In the genomic region with DNA sequence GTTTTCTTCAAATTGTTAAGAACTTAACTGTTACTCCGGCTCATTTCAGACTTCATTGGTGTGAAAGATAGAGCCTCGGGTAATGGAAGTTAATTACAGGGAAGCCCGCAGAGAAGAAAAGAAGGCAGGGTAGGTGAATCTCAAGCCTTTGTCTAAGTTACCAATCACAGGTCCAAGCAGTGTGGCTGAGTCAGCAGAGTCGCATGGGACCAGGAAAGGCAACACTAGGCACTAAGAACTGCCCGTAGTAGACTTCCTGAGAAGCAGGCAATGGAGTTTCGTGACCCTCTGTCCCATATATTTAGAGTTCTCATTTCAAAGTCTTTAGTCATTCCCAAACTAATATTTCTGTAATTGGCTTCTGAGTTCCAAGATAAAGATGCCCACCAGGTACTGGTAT, we compare ENCODE assay signal across 23 cellular contexts.
DNase-seq lines count a peak whose midpoint lies in the region; ATAC-seq, FAIRE-seq and TF ChIP-seq lines count a peak whose summit lies in the region.
"Had no signal": no experiment of that assay in that cellular context is flagged by ENCODE, and none has a peak within 500 bp of the region (broad histone marks: within the 10 kb centered on the region; RNA-seq: fewer than 3 reads in every experiment).

No MANE protein-coding gene starts in this region.

- H3F3A ChIP-seq in neural progenitor cell (ENCODE audit: low read depth): peaks cover 24% of the 10 kb centered on the region

- no peak for TF ChIP-seq POLR2A in K562 (conservative IDR thresholded peaks at IDR 0.05)

- no peaks in the 10 kb centered on the region; a peak in 1 of 5 replicates for H3K27me3 ChIP-seq in K562 (ENCODE audit: control insufficient read depth in 2 of 2, insufficient read depth in 2 of 2, low read length in 2 of 2)
- H3K27me3 ChIP-seq in neural progenitor cell: no peaks in the 10 kb centered on the region

- H3K27ac ChIP-seq in K562 (ENCODE audit: extremely low read depth, low read depth, low read length) (no peak overlapping the region), neural progenitor cell (peak overlapping the region; percentile 41)
- H3K27ac ChIP-seq: 22Rv1, A549, C4-2B had no signal

- CTCF ChIA-PET in K562 (lab: Yijun Ruan, JAX; ENCODE audit: low intra/inter-chr PET ratio): no interaction called here

- WGBS in K562 (ENCODE audit: insufficient coverage, low coverage, missing lambda C conversion rate): 3% methylated on average over 6 of the region's 6 CpGs

- in situ Hi-C loops in K562 (cut with MboI): no loop called here

- H3K4me2 ChIP-seq in K562 (ENCODE audit: insufficient read depth, low read length) (no peak overlapping the region), neural progenitor cell (no peak overlapping the region)
- H3K4me2 ChIP-seq: A549 had no signal

- no peak overlapping the region for H3K27ac Mint-ChIP-seq in neural progenitor cell
- H3K27ac Mint-ChIP-seq: CD4-positive, alpha-beta T cell had no signal

- BruUV-seq in K562 (replicated peaks; lab: Mats Ljungman, UMichigan): no TSS peak

- H3K79me2 ChIP-seq in K562 (ENCODE audit: control insufficient read depth, insufficient read depth, low read length) (no peaks in the 10 kb centered on the region), neural progenitor cell (ENCODE audit: low read depth) (no peaks in the 10 kb centered on the region)

- H3K9ac ChIP-seq in K562 (ENCODE audit: insufficient read depth in 1 of 2, low read depth in 2 of 2, low read length in 2 of 2) (no peak overlapping the region), neural progenitor cell (no peak overlapping the region)

- no peaks in the 10 kb centered on the region for H3K9me3 Mint-ChIP-seq in neural progenitor cell
- H3K9me3 Mint-ChIP-seq: CD4-positive, alpha-beta T cell had no signal

- no peaks in the 10 kb centered on the region for H4K20me1 ChIP-seq in K562 (replicated peaks; ENCODE audit: control insufficient read depth, insufficient read depth, low read length)
- no peaks in the 10 kb centered on the region for H4K20me1 ChIP-seq in neural progenitor cell (ENCODE audit: low read depth)

- no peak for TF ChIP-seq RAD21 in K562 (CRISPR knock-in tag; conservative IDR thresholded peaks at IDR 0.05 in 1 of 2, IDR thresholded peaks at IDR 0.05 in 1 of 2)

- TF ChIP-seq EP300 in K562 (IDR thresholded peaks at IDR 0.05; ENCODE audit: low read length): no peak

- intact Hi-C loops in K562 (cut with micrococcal nuclease): no loop called here

- H3K27me3 Mint-ChIP-seq in neural progenitor cell (ENCODE audit: insufficient read depth, low read depth): peaks cover 5% of the 10 kb centered on the region
- H3K27me3 Mint-ChIP-seq: CD4-positive, alpha-beta T cell had no signal

- DNase-seq in NCI-H2227 (lab: John Stamatoyannopoulos, UW; ENCODE audit: unreplicated experiment): peak; percentile 2
- no peak for DNase-seq in NCI-H2227 treated with DMSO at 0.1 percent for 48 hours (lab: John Stamatoyannopoulos, UW)
- no peak for DNase-seq in K562 (ENCODE audit: extremely low read depth in 1 of 4, low spot score in 3 of 4)
- DNase-seq in neural progenitor cell (ENCODE audit: low spot score): peak; percentile 21
- DNase-seq in foreskin melanocyte: no peak
- DNase-seq in amygdala (lab: John Stamatoyannopoulos, UW): no peak
- no peak for DNase-seq in omental fat pad (ENCODE audit: low spot score)
- DNase-seq: AML-193; Caco-2; CD4-positive, alpha-beta T cell; DMS79; EL; HCEC 1CT; IMR-90; KBM-7 had no signal

- H3K36me3 Mint-ChIP-seq in neural progenitor cell: no peaks in the 10 kb centered on the region

- H2AFZ ChIP-seq in K562 (ENCODE audit: low read depth, low read length): no peak overlapping the region
- no peak overlapping the region for H2AFZ ChIP-seq in neural progenitor cell (replicated peaks)

- TF ChIP-seq CTCF in K562 (IDR thresholded peaks at IDR 0.05 in 2 of 3, conservative IDR thresholded peaks at IDR 0.05 in 1 of 3; ENCODE audit: insufficient read depth in 2 of 3, low read depth in 1 of 3, low read length in 3 of 3) (no peak), neural progenitor cell (IDR thresholded peaks at IDR 0.05) (no peak), omental fat pad (IDR thresholded peaks at IDR 0.05) (no peak)

- H3K4me1 Mint-ChIP-seq in neural progenitor cell: peaks cover 31% of the 10 kb centered on the region

- H3K4me1 ChIP-seq in K562 (replicated peaks in 1 of 2; ENCODE audit: control insufficient read depth in 2 of 2, insufficient read depth in 2 of 2, low read length in 2 of 2) (no peaks in the 10 kb centered on the region; a peak in 1 of 5 replicates), neural progenitor cell (peaks cover 44% of the 10 kb centered on the region)
- H3K4me1 ChIP-seq: A549 had no signal

- POLR2A ChIA-PET in K562 (lab: Yijun Ruan, JAX): no interaction called here

- H3K36me3 ChIP-seq in K562 (ENCODE audit: control insufficient read depth, insufficient read depth, low read length): no peaks in the 10 kb centered on the region
- no peaks in the 10 kb centered on the region for H3K36me3 ChIP-seq in neural progenitor cell

- H3K4me3 Mint-ChIP-seq in neural progenitor cell: no peak overlapping the region
- H3K4me3 Mint-ChIP-seq: CD4-positive, alpha-beta T cell had no signal

- no peaks in the 10 kb centered on the region for H3K9me1 ChIP-seq in K562 (ENCODE audit: control insufficient read depth, insufficient read depth, low read length)

- H3K9me3 ChIP-seq in K562 (replicated peaks; ENCODE audit: control insufficient read depth, insufficient read depth, low read depth, low read length) (no peaks in the 10 kb centered on the region), neural progenitor cell (ENCODE audit: low read depth) (no peaks in the 10 kb centered on the region)
- H3K9me3 ChIP-seq: A549, Caco-2 had no signal

- ATAC-seq in K562 (no peak), omental fat pad (ENCODE audit: low FRiP score) (no peak)
- ATAC-seq: A549 had no signal

- no peak for FAIRE-seq in K562 (lab: Jason Lieb, UNC)
- FAIRE-seq: A549, G401.6, GM12891, GM19239, H54, HTR-8/SVneo had no signal

- no peak overlapping the region for H3K4me3 ChIP-seq in K562
- no peak overlapping the region for H3K4me3 ChIP-seq in neural progenitor cell
- H3K4me3 ChIP-seq: A549 had no signal

TF ChIP-seq in K562, 482 proteins besides CTCF, POLR2A, EP300 and RAD21:
- TF ChIP-seq GTF2A2 (tag; IDR thresholded peaks at IDR 0.05) (no peak), C11orf30 (IDR thresholded peaks at IDR 0.05; ENCODE audit: low read depth) (peak; percentile 28; the same call in 1 of the 2 replicates), ZNF316 (IDR thresholded peaks at IDR 0.05) (0 out of 2 replicates have a peak, but pooled peaks have one; percentile 17), HDAC1 (IDR thresholded peaks at IDR 0.05) (no peak), ZNF780A (CRISPR knock-in tag; IDR thresholded peaks at IDR 0.05) (no peak)

Comparison
In these comparisons a context has a peak if more than half of its experiments do, and no peak if none do; other contexts are left out.
1. DNase-seq: peak in NCI-H2227 (single experiment) and neural progenitor cell (single experiment); none in NCI-H2227 treated with DMSO at 0.1 percent for 48 hours (single experiment), K562 (0 of 4), foreskin melanocyte (single experiment), amygdala (0 of 56) and omental fat pad (single experiment).